23 cellular contexts compared by ENCODE assay signal in genomic region chrX:8027876-8028275, GRCh38.
DNase-seq lines count a peak whose midpoint lies in the region; ATAC-seq, FAIRE-seq and TF ChIP-seq lines count a peak whose summit lies in the region.
"Had no signal": no experiment of that assay in that cellular context is flagged by ENCODE, and none has a peak within 500 bp of the region (broad histone marks: within the 10 kb centered on the region; RNA-seq: fewer than 3 reads in every experiment).

No MANE protein-coding gene starts in this region.

- no peak overlapping the region for H2BK15ac ChIP-seq in H1 (ENCODE audit: low read length)

- no peaks in the 10 kb centered on the region for H3K27me3 ChIP-seq in H1 (replicated peaks in 1 of 4; ENCODE audit: control insufficient read depth in 3 of 4, extremely low read depth in 1 of 4, insufficient read depth in 3 of 4, low read length in 3 of 4)
- H3K27me3 ChIP-seq in trophoblast cell (ENCODE audit: insufficient read depth, low read length), result no peaks in the 10 kb centered on the region
- H3K27me3 ChIP-seq in uterus, result no peaks in the 10 kb centered on the region
- H3K27me3 ChIP-seq: BLaER1 treated with 17β-estradiol and CSF1 and Interleukin-3, amounts not matched to agents 10 nM and 100 nM; Peyer's patch had no signal

- H3K9me3 ChIP-seq in H1 (ENCODE audit: insufficient read depth in 2 of 2, low read depth in 1 of 2, low read length in 1 of 2), result no peaks in the 10 kb centered on the region
- no peaks in the 10 kb centered on the region for H3K9me3 ChIP-seq in trophoblast cell (ENCODE audit: insufficient read depth, low read depth, low read length)
- no peaks in the 10 kb centered on the region for H3K9me3 ChIP-seq in uterus
- H3K9me3 ChIP-seq: BLaER1 treated with 17β-estradiol and CSF1 and Interleukin-3, amounts not matched to agents 10 nM and 100 nM; Peyer's patch; SK-N-SH had no signal

- H2BK120ac ChIP-seq in H1 (replicated peaks; ENCODE audit: low read depth, low read length), result no peak overlapping the region
- no peak overlapping the region for H2BK120ac ChIP-seq in trophoblast cell (ENCODE audit: insufficient read depth, low read length, poor library complexity)

- no peak for TF ChIP-seq POLR2A in H1 (IDR thresholded peaks at IDR 0.05; ENCODE audit: control extremely low read depth in 1 of 2, low read depth in 2 of 2, low read length in 2 of 2)
- no peak for TF ChIP-seq POLR2A in uterus (IDR thresholded peaks at IDR 0.05)

- H3K79me1 ChIP-seq in H1 (ENCODE audit: low read depth, low read length), result no peaks in the 10 kb centered on the region
- no peaks in the 10 kb centered on the region for H3K79me1 ChIP-seq in trophoblast cell (ENCODE audit: low read length)

- H3K18ac ChIP-seq in H1 (ENCODE audit: extremely low read depth, low read length) (no peak overlapping the region), trophoblast cell (ENCODE audit: low read length) (no peak overlapping the region)

- H3K4me1 ChIP-seq in H1 (replicated peaks in 1 of 4; ENCODE audit: control insufficient read depth in 3 of 4, insufficient read depth in 4 of 4, low read length in 3 of 4), result no peaks in the 10 kb centered on the region
- H3K4me1 ChIP-seq in trophoblast cell (ENCODE audit: control insufficient read depth in 1 of 2, insufficient read depth in 2 of 2, low read length in 2 of 2), result no peaks in the 10 kb centered on the region
- no peaks in the 10 kb centered on the region for H3K4me1 ChIP-seq in uterus
- H3K4me1 ChIP-seq: Peyer's patch had no signal

- no peak overlapping the region for H4K5ac ChIP-seq in H1 (ENCODE audit: insufficient read length, low read depth, low read length)

- H2BK12ac ChIP-seq in H1 (ENCODE audit: low read depth, low read length) (no peak overlapping the region), trophoblast cell (ENCODE audit: low read length) (no peak overlapping the region)

- H3K79me2 ChIP-seq in H1 (ENCODE audit: control insufficient read depth in 1 of 2, insufficient read depth in 2 of 2, low read length in 2 of 2) (no peaks in the 10 kb centered on the region), trophoblast cell (ENCODE audit: control insufficient read depth, insufficient read depth, low read length, poor library complexity) (no peaks in the 10 kb centered on the region)

- H4K8ac ChIP-seq in H1 (ENCODE audit: extremely low read depth, insufficient read depth, low read length) (no peak overlapping the region), trophoblast cell (ENCODE audit: low read depth, low read length) (no peak overlapping the region)

- H3K56ac ChIP-seq in H1 (replicated peaks; ENCODE audit: insufficient read length, low read depth, low read length), result no peak overlapping the region

- H3K36me3 ChIP-seq in H1 (ENCODE audit: control insufficient read depth in 2 of 4, insufficient read depth in 4 of 4, low read length in 3 of 4) (no peaks in the 10 kb centered on the region), trophoblast cell (ENCODE audit: control insufficient read depth in 1 of 2, insufficient read depth in 2 of 2, low read length in 2 of 2) (no peaks in the 10 kb centered on the region), uterus (no peaks in the 10 kb centered on the region)
- H3K36me3 ChIP-seq: BLaER1 treated with 17β-estradiol and CSF1 and Interleukin-3, amounts not matched to agents 10 nM and 100 nM; Peyer's patch had no signal

- H2AFZ ChIP-seq in H1 (ENCODE audit: low read length) (no peak overlapping the region), trophoblast cell (ENCODE audit: insufficient read depth, low read length, poor library complexity) (no peak overlapping the region)

- TF ChIP-seq EP300 in H1 (IDR thresholded peaks at IDR 0.05; ENCODE audit: borderline replicate concordance in 1 of 2, low read depth in 2 of 2, low read length in 2 of 2), result no peak

- H3K4me2 ChIP-seq in H1 (ENCODE audit: insufficient read depth in 1 of 2, low read depth in 2 of 2, low read length in 2 of 2) (peak overlapping the region in 1 of 2 experiments; percentile 34; a peak in 1 of 4 replicates), trophoblast cell (ENCODE audit: low read length) (no peak overlapping the region)
- H3K4me2 ChIP-seq: BLaER1 treated with 17β-estradiol and CSF1 and Interleukin-3, amounts not matched to agents 10 nM and 100 nM; SK-N-SH had no signal

- CTCF ChIA-PET in H1 (lab: Charles Lee; ENCODE audit: partially characterized antibody), result no interaction called here

- ATAC-seq in left ventricle myocardium superior, result peak; percentile 44
- ATAC-seq: HCT116 had no signal

- no peak overlapping the region for H2BK20ac ChIP-seq in H1 (ENCODE audit: low read length)

- POLR2A ChIA-PET in H1 (lab: Charles Lee; ENCODE audit: partially characterized antibody), result no interaction called here

- no peak overlapping the region for H4K12ac ChIP-seq in trophoblast cell (ENCODE audit: low read depth, low read length)

- no peak for TF ChIP-seq CTCF in H1 (IDR thresholded peaks at IDR 0.05; ENCODE audit: control extremely low read depth in 1 of 3, insufficient read depth in 1 of 3, low read depth in 1 of 3, low read length in 3 of 3)
- TF ChIP-seq CTCF in uterus (IDR thresholded peaks at IDR 0.05), result no peak

- no peak overlapping the region for H2BK5ac ChIP-seq in H1 (ENCODE audit: low read depth, low read length)
- no peak overlapping the region for H2BK5ac ChIP-seq in trophoblast cell (ENCODE audit: low read depth, low read length, poor library complexity)

- H3K9ac ChIP-seq in H1 (replicated peaks in 1 of 4; ENCODE audit: extremely low read depth in 1 of 4, low read depth in 3 of 4, low read length in 3 of 4), result no peak overlapping the region
- no peak overlapping the region for H3K9ac ChIP-seq in trophoblast cell (ENCODE audit: low read length)
- H3K9ac ChIP-seq: BLaER1 treated with 17β-estradiol and CSF1 and Interleukin-3, amounts not matched to agents 10 nM and 100 nM; SK-N-SH had no signal

- H3K27ac ChIP-seq in H1 (ENCODE audit: low read depth, low read length), result no peak overlapping the region
- no peak overlapping the region for H3K27ac ChIP-seq in trophoblast cell (ENCODE audit: low read depth, low read length)
- H3K27ac ChIP-seq in uterus, result no peak overlapping the region
- H3K27ac ChIP-seq: BLaER1 treated with 17β-estradiol and CSF1 and Interleukin-3, amounts not matched to agents 10 nM and 100 nM; Peyer's patch had no signal

- H4K91ac ChIP-seq in H1 (replicated peaks; ENCODE audit: insufficient read length, low read length) (no peak overlapping the region), trophoblast cell (ENCODE audit: low read depth, low read length) (no peak overlapping the region)

- no peak overlapping the region for H3K4ac ChIP-seq in H1 (replicated peaks; ENCODE audit: insufficient read length, low read depth, low read length)
- no peak overlapping the region for H3K4ac ChIP-seq in trophoblast cell (ENCODE audit: low read depth, low read length)

- H3K14ac ChIP-seq in H1 (ENCODE audit: insufficient read length), result no peak overlapping the region
- H3K14ac ChIP-seq in trophoblast cell (ENCODE audit: low read length), result no peak overlapping the region

- peaks cover 7% of the 10 kb centered on the region; the same call in 1 of the 2 replicates for H3K23me2 ChIP-seq in H1 (ENCODE audit: low read depth, low read length)

- H2AK5ac ChIP-seq in H1 (ENCODE audit: low read depth, low read length), result no peak overlapping the region
- H2AK5ac ChIP-seq in trophoblast cell (ENCODE audit: low read length), result no peak overlapping the region

- no peaks in the 10 kb centered on the region for H4K20me1 ChIP-seq in H1 (replicated peaks in 1 of 2; ENCODE audit: control insufficient read depth in 1 of 2, insufficient read depth in 2 of 2, low read length in 2 of 2)
- H4K20me1 ChIP-seq: BLaER1 treated with 17β-estradiol and CSF1 and Interleukin-3, amounts not matched to agents 10 nM and 100 nM had no signal

- no peak overlapping the region for H3K23ac ChIP-seq in H1 (ENCODE audit: insufficient read length)
- H3K23ac ChIP-seq in trophoblast cell (ENCODE audit: low read length), result no peak overlapping the region

- peak; percentile 95 for FAIRE-seq in H1 (lab: Jason Lieb, UNC)
- FAIRE-seq: A204.1, G401.6 had no signal

- intact Hi-C loops in left ventricle myocardium superior (cut with micrococcal nuclease) (no loop called here), cardiac septum (cut with DNase I) (no loop called here), uterus (cut with DNase I; ENCODE audit: low total_unique reads) (no loop called here)

- WGBS in H1 (ENCODE audit: extremely low coverage in 1 of 2, insufficient coverage in 1 of 2, insufficient read length in 1 of 2, insufficient replicate concordance in 2 of 2, low coverage in 1 of 2, low lambda C conversion rate in 2 of 2, missing lambda C conversion rate in 1 of 2), 2 experiments, result 0% methylated on average over 1 of the region's 1 CpG; no CpG with 5 or more reads in 1 of the 2 experiments
- no CpG with 5 or more reads among the region's 1 CpG for WGBS in trophoblast cell (ENCODE audit: extremely low coverage, insufficient coverage, insufficient read length)

- DNase-seq in left ventricle myocardium superior, result no peak
- DNase-seq in cardiac septum (ENCODE audit: low spot score), result no peak
- no peak for DNase-seq in H1 (ENCODE audit: low read depth in 1 of 2, low spot score in 2 of 2)
- DNase-seq in medulla oblongata (ENCODE audit: extremely low spot score), result peak; percentile 61
- DNase-seq in trophoblast cell, result no peak
- no peak for DNase-seq in epidermal melanocyte (ENCODE audit: insufficient read length, low spot score)
- no peak for DNase-seq in uterus
- DNase-seq: CD4-positive, alpha-beta T cell; DMS53; KBM-7; MV-4-11; NCI-H1105; NCI-H1436 treated with DMSO at 0.1 percent for 48 hours; NCI-H187 treated with DMSO at 0.1 percent for 48 hours; NCI-H2171 treated with DMSO at 0.1 percent for 48 hours; NCI-H526 treated with DMSO at 0.1 percent for 48 hours; OCI-M1; Peyer's patch; SK-N-SH had no signal

- no peak for TF ChIP-seq RAD21 in H1 (IDR thresholded peaks at IDR 0.05 in 1 of 2, conservative IDR thresholded peaks at IDR 0.05 in 1 of 2; ENCODE audit: low read depth in 2 of 2, low read length in 2 of 2)

- H3K4me3 ChIP-seq in H1 (ENCODE audit: extremely low read depth in 1 of 4, insufficient read depth in 2 of 4, low read depth in 3 of 4, low read length in 4 of 4) (no peak overlapping the region), trophoblast cell (ENCODE audit: low read depth, low read length) (no peak overlapping the region), uterus (no peak overlapping the region)
- H3K4me3 ChIP-seq: BLaER1 treated with 17β-estradiol and CSF1 and Interleukin-3, amounts not matched to agents 10 nM and 100 nM; Peyer's patch had no signal

TF ChIP-seq in H1, 55 proteins besides CTCF, POLR2A, EP300 and RAD21:
- TF ChIP-seq CBX8 (IDR thresholded peaks at IDR 0.05; ENCODE audit: borderline replicate concordance, low read depth, low read length) (no peak), SP1 (IDR thresholded peaks at IDR 0.05; ENCODE audit: low read depth, low read length) (0 out of 2 replicates have a peak, but pooled peaks have one; percentile 53)
